In the genomic region with DNA sequence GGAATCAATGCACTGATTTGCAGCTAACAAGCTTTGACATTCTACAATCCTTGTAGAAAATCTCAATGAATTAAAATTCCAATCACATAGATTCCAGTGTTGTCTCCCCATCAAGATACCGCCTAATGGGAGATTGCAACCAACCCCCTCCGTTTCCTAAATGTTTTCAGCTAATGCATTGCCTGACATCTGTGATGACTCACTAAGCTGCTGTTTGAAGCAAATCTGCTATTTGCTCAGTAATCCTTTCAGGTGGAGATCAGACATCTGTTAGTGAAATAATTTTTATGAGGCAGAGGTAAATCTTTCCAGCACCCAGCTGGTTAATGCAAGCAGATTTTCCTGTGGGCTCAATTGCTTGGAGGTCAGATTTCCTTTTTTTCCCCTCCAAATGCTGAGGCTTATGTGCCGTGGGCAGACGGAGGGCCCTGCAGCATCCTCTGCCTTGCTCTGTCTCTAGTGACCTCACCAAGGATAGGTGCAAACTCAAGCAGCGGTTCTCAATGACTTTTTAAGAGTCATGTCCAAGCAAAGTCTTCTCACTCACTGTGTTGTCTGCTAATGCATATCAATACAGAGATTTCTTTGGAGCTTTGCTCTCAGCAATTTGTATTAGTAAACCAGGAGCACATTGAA, we compare ENCODE assay signal across 1 cellular context.
TF ChIP-seq lines count a peak whose summit lies in the region.

No MANE protein-coding gene starts in this region.

TF ChIP-seq in WTC11, 78 proteins besides CTCF, POLR2A, EP300 and RAD21 (continued from another document):
- TF ChIP-seq, protein P1, sequence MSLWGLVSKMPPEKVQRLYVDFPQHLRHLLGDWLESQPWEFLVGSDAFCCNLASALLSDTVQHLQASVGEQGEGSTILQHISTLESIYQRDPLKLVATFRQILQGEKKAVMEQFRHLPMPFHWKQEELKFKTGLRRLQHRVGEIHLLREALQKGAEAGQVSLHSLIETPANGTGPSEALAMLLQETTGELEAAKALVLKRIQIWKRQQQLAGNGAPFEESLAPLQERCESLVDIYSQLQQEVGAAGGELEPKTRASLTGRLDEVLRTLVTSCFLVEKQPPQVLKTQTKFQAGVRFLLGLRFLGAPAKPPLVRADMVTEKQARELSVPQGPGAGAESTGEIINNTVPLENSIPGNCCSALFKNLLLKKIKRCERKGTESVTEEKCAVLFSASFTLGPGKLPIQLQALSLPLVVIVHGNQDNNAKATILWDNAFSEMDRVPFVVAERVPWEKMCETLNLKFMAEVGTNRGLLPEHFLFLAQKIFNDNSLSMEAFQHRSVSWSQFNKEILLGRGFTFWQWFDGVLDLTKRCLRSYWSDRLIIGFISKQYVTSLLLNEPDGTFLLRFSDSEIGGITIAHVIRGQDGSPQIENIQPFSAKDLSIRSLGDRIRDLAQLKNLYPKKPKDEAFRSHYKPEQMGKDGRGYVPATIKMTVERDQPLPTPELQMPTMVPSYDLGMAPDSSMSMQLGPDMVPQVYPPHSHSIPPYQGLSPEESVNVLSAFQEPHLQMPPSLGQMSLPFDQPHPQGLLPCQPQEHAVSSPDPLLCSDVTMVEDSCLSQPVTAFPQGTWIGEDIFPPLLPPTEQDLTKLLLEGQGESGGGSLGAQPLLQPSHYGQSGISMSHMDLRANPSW (CRISPR knock-in tag; conservative IDR thresholded peaks at IDR 0.05; ENCODE audit: low read depth): no peak
- TF ChIP-seq, protein P2, sequence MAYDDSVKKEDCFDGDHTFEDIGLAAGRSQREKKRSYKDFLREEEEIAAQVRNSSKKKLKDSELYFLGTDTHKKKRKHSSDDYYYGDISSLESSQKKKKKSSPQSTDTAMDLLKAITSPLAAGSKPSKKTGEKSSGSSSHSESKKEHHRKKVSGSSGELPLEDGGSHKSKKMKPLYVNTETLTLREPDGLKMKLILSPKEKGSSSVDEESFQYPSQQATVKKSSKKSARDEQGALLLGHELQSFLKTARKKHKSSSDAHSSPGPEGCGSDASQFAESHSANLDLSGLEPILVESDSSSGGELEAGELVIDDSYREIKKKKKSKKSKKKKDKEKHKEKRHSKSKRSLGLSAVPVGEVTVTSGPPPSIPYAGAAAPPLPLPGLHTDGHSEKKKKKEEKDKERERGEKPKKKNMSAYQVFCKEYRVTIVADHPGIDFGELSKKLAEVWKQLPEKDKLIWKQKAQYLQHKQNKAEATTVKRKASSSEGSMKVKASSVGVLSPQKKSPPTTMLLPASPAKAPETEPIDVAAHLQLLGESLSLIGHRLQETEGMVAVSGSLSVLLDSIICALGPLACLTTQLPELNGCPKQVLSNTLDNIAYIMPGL (CRISPR knock-in tag; IDR thresholded peaks at IDR 0.05): no peak
- TF ChIP-seq OVOL2 (CRISPR knock-in tag; IDR thresholded peaks at IDR 0.05; ENCODE audit: borderline replicate concordance): no peak
- TF ChIP-seq, protein P3, sequence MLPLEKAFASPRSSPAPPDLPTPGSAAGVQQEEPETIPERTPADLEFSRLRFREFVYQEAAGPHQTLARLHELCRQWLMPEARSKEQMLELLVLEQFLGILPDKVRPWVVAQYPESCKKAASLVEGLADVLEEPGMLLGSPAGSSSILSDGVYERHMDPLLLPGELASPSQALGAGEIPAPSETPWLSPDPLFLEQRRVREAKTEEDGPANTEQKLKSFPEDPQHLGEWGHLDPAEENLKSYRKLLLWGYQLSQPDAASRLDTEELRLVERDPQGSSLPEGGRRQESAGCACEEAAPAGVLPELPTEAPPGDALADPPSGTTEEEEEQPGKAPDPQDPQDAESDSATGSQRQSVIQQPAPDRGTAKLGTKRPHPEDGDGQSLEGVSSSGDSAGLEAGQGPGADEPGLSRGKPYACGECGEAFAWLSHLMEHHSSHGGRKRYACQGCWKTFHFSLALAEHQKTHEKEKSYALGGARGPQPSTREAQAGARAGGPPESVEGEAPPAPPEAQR (CRISPR knock-in tag; IDR thresholded peaks at IDR 0.05): no peak
- TF ChIP-seq SMAD4 (CRISPR knock-in tag; IDR thresholded peaks at IDR 0.05): no peak
- no peak for TF ChIP-seq AFF4 (CRISPR knock-in tag; IDR thresholded peaks at IDR 0.05; ENCODE audit: borderline replicate concordance)
- no peak for TF ChIP-seq HMGA2 (CRISPR knock-in tag; IDR thresholded peaks at IDR 0.05)
- no peak for TF ChIP-seq ZNF423 (CRISPR knock-in tag; IDR thresholded peaks at IDR 0.05)
- TF ChIP-seq ZNF512 (CRISPR knock-in tag; IDR thresholded peaks at IDR 0.05; ENCODE audit: borderline replicate concordance): no peak
- no peak for TF ChIP-seq ZNF317 (CRISPR knock-in tag; IDR thresholded peaks at IDR 0.05; ENCODE audit: borderline replicate concordance, low read depth)
